ENCODE assay signal across 10 cellular contexts in the genomic region with DNA sequence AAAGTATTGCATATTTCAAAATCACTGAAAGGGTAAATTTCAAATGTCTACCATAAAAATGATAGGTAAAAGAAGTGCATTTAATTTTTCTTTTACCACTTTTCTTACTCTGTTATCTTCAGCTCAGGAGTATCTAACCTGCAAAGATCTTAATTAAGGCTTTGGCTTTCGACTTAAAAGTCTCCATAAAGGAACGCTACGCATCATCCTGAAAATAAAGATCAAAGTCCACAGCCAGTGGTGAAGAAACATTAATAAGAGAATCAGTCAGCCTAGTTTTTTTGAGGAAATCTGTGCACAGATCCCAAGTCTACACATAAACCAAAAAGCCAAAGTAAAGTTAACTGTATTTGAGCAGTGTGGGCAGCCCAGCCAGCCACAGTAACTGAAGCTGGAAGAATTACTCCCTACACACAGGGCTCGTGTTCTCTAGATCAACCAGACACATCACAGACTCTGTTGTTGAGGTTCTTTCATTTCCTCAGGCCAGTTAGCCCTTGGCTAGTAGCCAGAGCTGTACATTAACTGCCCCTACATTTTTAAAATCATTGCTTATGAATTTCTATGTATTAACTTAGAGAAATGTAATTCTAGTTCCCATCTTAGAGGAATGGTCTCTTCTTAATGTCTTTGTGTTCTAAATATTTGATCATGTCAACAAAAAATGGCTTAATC. TPM values are rescaled to one million over a fixed set of nuclear protein-coding genes. Genes with fewer than 3 reads are reported as not detected.
A peak's percentile ranks its signal among the peaks of the same experiment; 100 is the strongest.
DNase-seq lines count a peak whose midpoint lies in the region; ATAC-seq, FAIRE-seq and TF ChIP-seq lines count a peak whose summit lies in the region.
"Had no signal": no experiment of that assay in that cellular context is flagged by ENCODE, and none has a peak within 500 bp of the region (broad histone marks: within the 10 kb centered on the region; RNA-seq: fewer than 3 reads in every experiment).

No MANE protein-coding gene starts in this region.

- peaks cover 21% of the 10 kb centered on the region for H3K27me3 Mint-ChIP-seq in activated T-cell treated with anti-CD3 and anti-CD28 coated beads, Interleukin-2, amount 50 U/mL, for 72 hours (ENCODE audit: low read depth)

- peaks cover 0 to 2% of the 10 kb centered on the region in 2 donors for H3K9me3 Mint-ChIP-seq in activated T-cell treated with anti-CD3 and anti-CD28 coated beads, Interleukin-2, amount 50 U/mL, for 72 hours

- H3K27me3 ChIP-seq in suprapubic skin = no peaks in the 10 kb centered on the region

- H3K36me3 ChIP-seq in kidney (ENCODE audit: control insufficient read depth in 1 of 2, insufficient read depth in 2 of 2, low read length in 2 of 2) (no peaks in the 10 kb centered on the region), suprapubic skin (no peaks in the 10 kb centered on the region)

- intact Hi-C loops in kidney (cut with DNase I) = no loop called here

- ATAC-seq in activated T-cell treated with anti-CD3 and anti-CD28 coated beads, Interleukin-2, amount 50 U/mL, for 72 hours (replicated peaks in 1 of 2) = no peak
- peak; percentile 43; the same call in 2 of the 3 replicates for ATAC-seq in SK-N-SH treated with all-trans-retinoic acid at 6 μM for 48 hours
- ATAC-seq in HG03175 (IDR thresholded peaks at IDR 0.05; ENCODE audit: unreplicated experiment) = no peak
- no peak for ATAC-seq in GM18520 (IDR thresholded peaks at IDR 0.05; ENCODE audit: unreplicated experiment)
- no peak for ATAC-seq in GM21360 (IDR thresholded peaks at IDR 0.05; ENCODE audit: unreplicated experiment)

- WGBS in suprapubic skin = 76% methylated on average over 4 of the region's 4 CpGs

- no peaks in the 10 kb centered on the region for H3K36me3 Mint-ChIP-seq in activated T-cell treated with anti-CD3 and anti-CD28 coated beads, Interleukin-2, amount 50 U/mL, for 72 hours (ENCODE audit: insufficient read depth in 2 of 2)
- H3K36me3 Mint-ChIP-seq: brain had no signal

- H3K27ac ChIP-seq in kidney (ENCODE audit: low read depth in 2 of 2, low read length in 2 of 2) = peak overlapping the region in 1 of 2 donors; percentile 65
- H3K27ac ChIP-seq in suprapubic skin = no peak overlapping the region

- no peak for TF ChIP-seq POLR2A in suprapubic skin (IDR thresholded peaks at IDR 0.05)

- TF ChIP-seq EP300 in suprapubic skin (IDR thresholded peaks at IDR 0.05) = no peak

- H3K9me3 ChIP-seq in kidney (ENCODE audit: control insufficient read depth in 1 of 2, low read length in 2 of 2) (no peaks in the 10 kb centered on the region), suprapubic skin (no peaks in the 10 kb centered on the region)

- no peak for DNase-seq in activated T-cell treated with anti-CD3 and anti-CD28 coated beads, Interleukin-2, amount 50 U/mL, for 72 hours
- DNase-seq in activated T-cell treated with anti-CD3 and anti-CD28 coated beads for 4 hours (no peak), kidney (no peak), suprapubic skin (ENCODE audit: low spot score in 2 of 2) (peak in 1 of 2 donors; percentile 28)

- H3K4me1 Mint-ChIP-seq in activated T-cell treated with anti-CD3 and anti-CD28 coated beads, Interleukin-2, amount 50 U/mL, for 72 hours (ENCODE audit: low read depth) = peaks cover 9% of the 10 kb centered on the region
- H3K4me1 Mint-ChIP-seq: brain had no signal

- no peak overlapping the region for H3K27ac Mint-ChIP-seq in activated T-cell treated with anti-CD3 and anti-CD28 coated beads, Interleukin-2, amount 50 U/mL, for 72 hours

- H3K4me1 ChIP-seq in kidney (ENCODE audit: control insufficient read depth in 1 of 2, insufficient read depth in 1 of 2, low read depth in 1 of 2, low read length in 2 of 2) = peaks cover 0 to 6% of the 10 kb centered on the region in 2 donors
- H3K4me1 ChIP-seq in suprapubic skin = peaks cover 6% of the 10 kb centered on the region

- H3K4me3 ChIP-seq in kidney (ENCODE audit: low read length in 2 of 2) (peak overlapping the region; percentile 55 to 69), suprapubic skin (peak overlapping the region; percentile 30)

- H3K9ac ChIP-seq in kidney (ENCODE audit: low read length in 2 of 2) = no peak overlapping the region

- TF ChIP-seq CTCF in kidney (IDR thresholded peaks at IDR 0.05; ENCODE audit: borderline replicate concordance, extremely low read depth, insufficient read depth) (no peak), suprapubic skin (IDR thresholded peaks at IDR 0.05) (no peak)

- no peak for FAIRE-seq in kidney (lab: Jason Lieb, UNC)

- H3K4me3 Mint-ChIP-seq in activated T-cell treated with anti-CD3 and anti-CD28 coated beads, Interleukin-2, amount 50 U/mL, for 72 hours = peak overlapping the region; percentile 78 to 81

TF ChIP-seq in SK-N-SH treated with all-trans-retinoic acid at 6 μM for 48 hours, 23 proteins besides CTCF, POLR2A, EP300 and RAD21:
- TF ChIP-seq, protein P1, sequence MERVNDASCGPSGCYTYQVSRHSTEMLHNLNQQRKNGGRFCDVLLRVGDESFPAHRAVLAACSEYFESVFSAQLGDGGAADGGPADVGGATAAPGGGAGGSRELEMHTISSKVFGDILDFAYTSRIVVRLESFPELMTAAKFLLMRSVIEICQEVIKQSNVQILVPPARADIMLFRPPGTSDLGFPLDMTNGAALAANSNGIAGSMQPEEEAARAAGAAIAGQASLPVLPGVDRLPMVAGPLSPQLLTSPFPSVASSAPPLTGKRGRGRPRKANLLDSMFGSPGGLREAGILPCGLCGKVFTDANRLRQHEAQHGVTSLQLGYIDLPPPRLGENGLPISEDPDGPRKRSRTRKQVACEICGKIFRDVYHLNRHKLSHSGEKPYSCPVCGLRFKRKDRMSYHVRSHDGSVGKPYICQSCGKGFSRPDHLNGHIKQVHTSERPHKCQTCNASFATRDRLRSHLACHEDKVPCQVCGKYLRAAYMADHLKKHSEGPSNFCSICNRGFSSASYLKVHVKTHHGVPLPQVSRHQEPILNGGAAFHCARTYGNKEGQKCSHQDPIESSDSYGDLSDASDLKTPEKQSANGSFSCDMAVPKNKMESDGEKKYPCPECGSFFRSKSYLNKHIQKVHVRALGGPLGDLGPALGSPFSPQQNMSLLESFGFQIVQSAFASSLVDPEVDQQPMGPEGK (CRISPR knock-in tag; IDR thresholded peaks at IDR 0.05; ENCODE audit: borderline replicate concordance) = no peak
- TF ChIP-seq, protein P2, sequence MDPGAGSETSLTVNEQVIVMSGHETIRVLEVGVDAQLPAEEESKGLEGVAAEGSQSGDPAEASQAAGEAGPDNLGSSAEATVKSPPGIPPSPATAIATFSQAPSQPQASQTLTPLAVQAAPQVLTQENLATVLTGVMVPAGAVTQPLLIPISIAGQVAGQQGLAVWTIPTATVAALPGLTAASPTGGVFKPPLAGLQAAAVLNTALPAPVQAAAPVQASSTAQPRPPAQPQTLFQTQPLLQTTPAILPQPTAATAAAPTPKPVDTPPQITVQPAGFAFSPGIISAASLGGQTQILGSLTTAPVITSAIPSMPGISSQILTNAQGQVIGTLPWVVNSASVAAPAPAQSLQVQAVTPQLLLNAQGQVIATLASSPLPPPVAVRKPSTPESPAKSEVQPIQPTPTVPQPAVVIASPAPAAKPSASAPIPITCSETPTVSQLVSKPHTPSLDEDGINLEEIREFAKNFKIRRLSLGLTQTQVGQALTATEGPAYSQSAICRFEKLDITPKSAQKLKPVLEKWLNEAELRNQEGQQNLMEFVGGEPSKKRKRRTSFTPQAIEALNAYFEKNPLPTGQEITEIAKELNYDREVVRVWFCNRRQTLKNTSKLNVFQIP (CRISPR knock-in tag; IDR thresholded peaks at IDR 0.05; ENCODE audit: borderline replicate concordance, low read depth) = no peak
- TF ChIP-seq CSDC2 (CRISPR knock-in tag; IDR thresholded peaks at IDR 0.05) = no peak
- TF ChIP-seq ZFP30 (CRISPR knock-in tag; IDR thresholded peaks at IDR 0.05) = no peak
TF ChIP-seq in SK-N-SH treated with all-trans-retinoic acid at 6 μM for 48 hours: peak in this region for 0.

RNA-seq across cellular contexts. Expression of a gene that starts 6.9 kb away (rescaled TPM):
- under 1 TPM in 1 of 2 donors, not detected in 1; 0.19 TPM for total RNA-seq in activated T-cell treated with anti-CD3 and anti-CD28 coated beads, Interleukin-2, amount 50 U/mL, for 72 hours
- total RNA-seq in kidney (7.5 TPM), suprapubic skin (1 to 10 TPM in 3 of 4 donors, under 1 TPM in 1; 0.83 to 3.7 (median 2.6) TPM)
- 3.4 TPM for polyA plus RNA-seq in kidney (ENCODE audit: insufficient read depth, low read depth, low replicate concordance)

RNA-seq across cellular contexts. Expression of a gene that starts 53.2 kb away (rescaled TPM):
- not detected for total RNA-seq in activated T-cell treated with anti-CD3 and anti-CD28 coated beads, Interleukin-2, amount 50 U/mL, for 72 hours
- total RNA-seq in kidney (0.44 TPM), suprapubic skin (under 1 TPM in 1 of 4 donors, not detected in 3; 0.64 TPM)
- polyA plus RNA-seq in kidney (ENCODE audit: insufficient read depth, low read depth, low replicate concordance) = not detected
- total RNA-seq: glomerular endothelial cell had no signal
